ENCODE assay signal across 20 cellular contexts in the genomic region with DNA sequence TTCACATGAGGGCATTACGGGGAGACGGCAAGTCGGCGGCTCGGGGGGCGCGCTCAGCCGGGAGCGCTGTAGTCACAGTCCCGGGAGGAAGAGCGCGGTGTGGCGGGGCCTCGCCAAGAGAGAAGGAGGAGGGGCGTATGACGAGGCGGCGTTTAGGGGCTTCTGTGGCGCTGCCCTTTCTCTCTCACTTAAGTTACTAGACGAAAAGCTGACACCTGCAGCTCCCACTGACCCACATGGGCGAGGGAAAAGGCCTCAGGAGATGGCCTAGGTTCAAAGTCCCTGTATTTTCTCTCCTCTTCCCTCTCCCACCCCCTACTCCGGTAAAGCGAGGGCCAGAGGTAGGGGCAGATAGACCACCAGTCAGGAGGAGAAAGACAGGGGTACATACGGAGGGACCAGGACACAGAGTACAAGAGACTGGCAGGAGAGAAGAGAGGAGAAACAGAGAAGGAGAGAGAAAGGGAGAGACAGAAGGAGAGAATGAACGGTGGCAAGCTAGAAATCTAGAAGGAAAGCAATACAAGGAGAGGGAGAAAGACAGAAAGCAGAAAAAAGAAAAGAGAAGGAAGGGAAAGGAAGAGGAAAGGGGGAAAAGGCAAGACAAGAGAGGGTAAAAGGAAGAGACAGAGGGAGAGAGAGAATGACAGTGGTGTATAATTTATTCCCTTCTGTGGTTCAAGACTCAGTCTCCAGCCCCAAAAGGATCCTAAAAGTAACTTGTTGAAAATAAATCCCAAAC. TPM values are rescaled to one million over a fixed set of nuclear protein-coding genes. Genes with fewer than 3 reads are reported as not detected.
DNase-seq lines count a peak whose midpoint lies in the region; ATAC-seq and TF ChIP-seq lines count a peak whose summit lies in the region.
"Had no signal": no experiment of that assay in that cellular context is flagged by ENCODE, and none has a peak within 500 bp of the region (broad histone marks: within the 10 kb centered on the region; RNA-seq: fewer than 3 reads in every experiment).

No MANE protein-coding gene starts in this region.

- H3K9ac ChIP-seq in neural cell (ENCODE audit: low read length) (no peak overlapping the region), Karpas-422 (ENCODE audit: low read length) (no peak overlapping the region)

- H3K4me1 Mint-ChIP-seq in activated naive CD8-positive, alpha-beta T cell (ENCODE audit: low read depth) = peaks cover 42% of the 10 kb centered on the region
- H3K4me1 Mint-ChIP-seq in activated naive CD8-positive, alpha-beta T cell treated with anti-CD3 and anti-CD28 coated beads, Interleukin-2, amount 50 U/mL, for 24 hours = peaks cover 36% of the 10 kb centered on the region

- H2AFZ ChIP-seq in neural cell (ENCODE audit: low read depth, low read length) = no peak overlapping the region
- no peak overlapping the region for H2AFZ ChIP-seq in Karpas-422 (ENCODE audit: low read length)

- no peaks in the 10 kb centered on the region for H3K36me3 ChIP-seq in neural cell (ENCODE audit: insufficient read depth, low read length)
- no peaks in the 10 kb centered on the region for H3K36me3 ChIP-seq in thymus (ENCODE audit: control insufficient read depth, insufficient read depth)
- no peaks in the 10 kb centered on the region for H3K36me3 ChIP-seq in Karpas-422 (ENCODE audit: insufficient read depth, low read length)
- H3K36me3 ChIP-seq: heart left ventricle, spleen had no signal

- no peaks in the 10 kb centered on the region for H3F3A ChIP-seq in neural cell (ENCODE audit: insufficient read depth, low read length, poor library complexity, severe bottlenecking)

- peaks cover 38% of the 10 kb centered on the region for H3K27me3 Mint-ChIP-seq in activated naive CD8-positive, alpha-beta T cell
- peaks cover 85% of the 10 kb centered on the region for H3K27me3 Mint-ChIP-seq in activated naive CD8-positive, alpha-beta T cell treated with anti-CD3 and anti-CD28 coated beads, Interleukin-2, amount 50 U/mL, for 24 hours

- no peaks in the 10 kb centered on the region for H3K9me2 ChIP-seq in neural cell (ENCODE audit: insufficient read depth, low read length)
- H3K9me2 ChIP-seq in Karpas-422 (replicated peaks; ENCODE audit: insufficient read depth, low read length) = no peaks in the 10 kb centered on the region

- H3K4me2 ChIP-seq in neural cell (ENCODE audit: low read length) (no peak overlapping the region), Karpas-422 (ENCODE audit: low read depth, low read length, poor library complexity, severe bottlenecking) (no peak overlapping the region)

- peak overlapping the region; percentile 33 for H3K4me3 Mint-ChIP-seq in activated naive CD8-positive, alpha-beta T cell
- H3K4me3 Mint-ChIP-seq in activated naive CD8-positive, alpha-beta T cell treated with anti-CD3 and anti-CD28 coated beads, Interleukin-2, amount 50 U/mL, for 24 hours = no peak overlapping the region
- H3K4me3 Mint-ChIP-seq: activated CD4-positive, alpha-beta memory T cell treated with anti-CD3 and anti-CD28 coated beads, Interleukin-2, amount 10 ng/mL, durations not matched to agents 7 days and 5 days; activated T-helper 1 cell treated with anti-CD3 and anti-CD28 coated beads, Interleukin-12 subunit alpha, Interleukin-12 subunit beta, Interleukin-2, Interleukin-4 antibody, amounts not matched to agents 30 ng/mL and 10 ng/mL and 1 ng/mL, durations not matched to agents 14 hours and 24 hours and 36 hours; HFFc6 had no signal

- H3K4me1 ChIP-seq in thymus (ENCODE audit: control insufficient read depth, insufficient read depth, low read length) (peaks cover 6% of the 10 kb centered on the region), Karpas-422 (ENCODE audit: low read length) (no peaks in the 10 kb centered on the region)

- no peak for TF ChIP-seq RAD21 in neural cell (conservative IDR thresholded peaks at IDR 0.05)

- H3K27me3 ChIP-seq in neural cell (ENCODE audit: insufficient read depth, low read depth, low read length) (peaks cover 100% of the 10 kb centered on the region), thymus (ENCODE audit: control insufficient read depth, insufficient read depth) (peaks cover 99% of the 10 kb centered on the region), Karpas-422 (ENCODE audit: low read length) (no peaks in the 10 kb centered on the region)

- no peak for ATAC-seq in activated naive CD8-positive, alpha-beta T cell treated with anti-CD3 and anti-CD28 coated beads, Interleukin-2, amount 50 U/mL, for 24 hours
- no peak for ATAC-seq in GM21423 (IDR thresholded peaks at IDR 0.05; ENCODE audit: unreplicated experiment)
- ATAC-seq: heart left ventricle had no signal

- no peak for DNase-seq in activated naive CD8-positive, alpha-beta T cell treated with anti-CD3 and anti-CD28 coated beads, Interleukin-2, amount 50 U/mL, for 24 hours
- peak; percentile 53 for DNase-seq in ecto neural progenitor cell (ENCODE audit: low spot score)
- DNase-seq in Karpas-422 = no peak
- DNase-seq in nucleus accumbens (lab: John Stamatoyannopoulos, UW) = no peak
- DNase-seq: activated CD4-positive, alpha-beta memory T cell treated with anti-CD3 and anti-CD28 coated beads, Interleukin-2, amount 10 ng/mL, durations not matched to agents 7 days and 5 days; DND-41; heart left ventricle; HFFc6; NCI-H226; NK-92 treated with Interleukin-12 subunit alpha and Interleukin-12 subunit beta, amount 100 ng/mL, for 24 hours; RPMI8226; spleen; SW 1271; trophoblast cell had no signal

- H3K27ac Mint-ChIP-seq in activated naive CD8-positive, alpha-beta T cell = no peak overlapping the region
- H3K27ac Mint-ChIP-seq in activated naive CD8-positive, alpha-beta T cell treated with anti-CD3 and anti-CD28 coated beads, Interleukin-2, amount 50 U/mL, for 24 hours = no peak overlapping the region
- H3K27ac Mint-ChIP-seq: activated CD4-positive, alpha-beta memory T cell treated with anti-CD3 and anti-CD28 coated beads, Interleukin-2, amount 10 ng/mL, durations not matched to agents 7 days and 5 days; activated T-helper 1 cell treated with anti-CD3 and anti-CD28 coated beads, Interleukin-12 subunit alpha, Interleukin-12 subunit beta, Interleukin-2, Interleukin-4 antibody, amounts not matched to agents 30 ng/mL and 10 ng/mL and 1 ng/mL, durations not matched to agents 14 hours and 24 hours and 36 hours; HFFc6 had no signal

- H3K79me2 ChIP-seq in neural cell (replicated peaks; ENCODE audit: insufficient read depth, low read length) (no peaks in the 10 kb centered on the region), Karpas-422 (ENCODE audit: low read length) (no peaks in the 10 kb centered on the region)

- H3K4me3 ChIP-seq in neural cell (ENCODE audit: low read length) (peak overlapping the region; percentile 34), thymus (ENCODE audit: low read length) (no peak overlapping the region), Karpas-422 (ENCODE audit: low read length) (no peak overlapping the region)

- no peaks in the 10 kb centered on the region for H3K9me3 Mint-ChIP-seq in activated naive CD8-positive, alpha-beta T cell (ENCODE audit: low read depth)
- H3K9me3 Mint-ChIP-seq in activated naive CD8-positive, alpha-beta T cell treated with anti-CD3 and anti-CD28 coated beads, Interleukin-2, amount 50 U/mL, for 24 hours = no peaks in the 10 kb centered on the region
- H3K9me3 Mint-ChIP-seq: activated CD4-positive, alpha-beta memory T cell treated with anti-CD3 and anti-CD28 coated beads, Interleukin-2, amount 10 ng/mL, durations not matched to agents 7 days and 5 days; activated T-helper 1 cell treated with anti-CD3 and anti-CD28 coated beads, Interleukin-12 subunit alpha, Interleukin-12 subunit beta, Interleukin-2, Interleukin-4 antibody, amounts not matched to agents 30 ng/mL and 10 ng/mL and 1 ng/mL, durations not matched to agents 14 hours and 24 hours and 36 hours; HFFc6 had no signal

- no peaks in the 10 kb centered on the region for H3K9me3 ChIP-seq in neural cell (ENCODE audit: low read length)
- peaks cover 2% of the 10 kb centered on the region for H3K9me3 ChIP-seq in thymus (ENCODE audit: control insufficient read depth)
- H3K9me3 ChIP-seq in Karpas-422 (ENCODE audit: low read length) = no peaks in the 10 kb centered on the region
- H3K9me3 ChIP-seq: heart left ventricle, spleen had no signal

- 8% methylated on average over 25 of the region's 25 CpGs for WGBS in thymus

- no peaks in the 10 kb centered on the region for H3K36me3 Mint-ChIP-seq in activated naive CD8-positive, alpha-beta T cell
- H3K36me3 Mint-ChIP-seq in activated naive CD8-positive, alpha-beta T cell treated with anti-CD3 and anti-CD28 coated beads, Interleukin-2, amount 50 U/mL, for 24 hours (ENCODE audit: low read depth) = no peaks in the 10 kb centered on the region

- TF ChIP-seq EP300 in neural cell (conservative IDR thresholded peaks at IDR 0.05; ENCODE audit: poor library complexity, severe bottlenecking) = no peak

- H4K20me1 ChIP-seq in neural cell (ENCODE audit: insufficient read depth) = no peaks in the 10 kb centered on the region
- no peaks in the 10 kb centered on the region for H4K20me1 ChIP-seq in Karpas-422 (ENCODE audit: insufficient read depth, low read depth, low read length)

- no peak for TF ChIP-seq CTCF in neural cell (IDR thresholded peaks at IDR 0.05; ENCODE audit: poor library complexity, severe bottlenecking)

- H3K27ac ChIP-seq in neural cell (ENCODE audit: low read length) (no peak overlapping the region), thymus (ENCODE audit: low read depth) (peak overlapping the region; percentile 11), Karpas-422 (ENCODE audit: low read length) (no peak overlapping the region)
- H3K27ac ChIP-seq: heart left ventricle, spleen had no signal

TF ChIP-seq in neural cell, 6 proteins besides CTCF, POLR2A, EP300 and RAD21:
- no peak for TF ChIP-seq TAF1 (IDR thresholded peaks at IDR 0.05; ENCODE audit: low read depth)
- peak; percentile 62 for TF ChIP-seq EZH2 (IDR thresholded peaks at IDR 0.05; ENCODE audit: borderline replicate concordance, insufficient read depth, low read length, poor library complexity, severe bottlenecking)
TF ChIP-seq in neural cell: peak in this region for 1.

RNA-seq across cellular contexts. Expression of a gene that starts 3.8 kb away (rescaled TPM):
- polyA plus RNA-seq in neural cell = 0.16 TPM in 1 of 2 replicates, not detected in the other
- polyA minus RNA-seq in neural cell = not detected in 2 replicates
- polyA plus RNA-seq in thymus = 16.7 TPM
- not detected in 2 replicates for total RNA-seq in Karpas-422 (2014; rRNA removed; shearing (Covaris generic); ENCODE audit: low replicate concordance)
- total RNA-seq: activated CD4-positive, alpha-beta memory T cell treated with anti-CD3 and anti-CD28 coated beads, Interleukin-2, amount 10 ng/mL, durations not matched to agents 7 days and 5 days; activated T-helper 1 cell treated with anti-CD3 and anti-CD28 coated beads, Interleukin-12 subunit alpha, Interleukin-12 subunit beta, Interleukin-2, Interleukin-4 antibody, amounts not matched to agents 30 ng/mL and 10 ng/mL and 1 ng/mL, durations not matched to agents 14 hours and 24 hours and 36 hours; HFFc6 had no signal
- polyA plus RNA-seq: keratinocyte had no signal

Comparison
In these comparisons a context has a peak if more than half of its experiments do, and no peak if none do; other contexts are left out.
1. RNA of a gene that starts 3.8 kb away (polyA plus RNA-seq): 16.7 TPM in thymus (single experiment); 0.16 TPM in neural cell; every median in the first group is over 10 times any median in the second.